ENCODE assay signal across 19 cellular contexts in genomic region chr1:93353286-93353685, GRCh38. TPM values are rescaled to one million over a fixed set of nuclear protein-coding genes. Genes with fewer than 3 reads are reported as not detected.
DNase-seq lines count a peak whose midpoint lies in the region; ATAC-seq and TF ChIP-seq lines count a peak whose summit lies in the region.
"Had no signal": no experiment of that assay in that cellular context is flagged by ENCODE, and none has a peak within 500 bp of the region (broad histone marks: within the 10 kb centered on the region; RNA-seq: fewer than 3 reads in every experiment).

No MANE protein-coding gene starts in this region.

- no peak for TF ChIP-seq CTCF in VCaP (conservative IDR thresholded peaks at IDR 0.05)
- no peak for TF ChIP-seq CTCF in fibroblast of pulmonary artery (IDR thresholded peaks at IDR 0.05; ENCODE audit: low read length, missing control alignments)
- no peak for TF ChIP-seq CTCF in thyroid gland (IDR thresholded peaks at IDR 0.05)

- H3K27ac ChIP-seq in VCaP (peak overlapping the region; percentile 1), thyroid gland (peak overlapping the region in 2 of 3 donors; percentile 37 to 47)
- H3K27ac ChIP-seq: HL-60 had no signal

- H3K9me3 Mint-ChIP-seq in activated naive CD4-positive, alpha-beta T cell treated with anti-CD3 and anti-CD28 coated beads, Interleukin-2, amount 50 U/mL, for 24 hours, result no peaks in the 10 kb centered on the region

- H3K4me3 ChIP-seq in fibroblast of pulmonary artery (replicated peaks; ENCODE audit: low read depth, low read length) (no peak overlapping the region), thyroid gland (replicated peaks in 1 of 3) (no peak overlapping the region)
- H3K4me3 ChIP-seq: gastrocnemius medialis, mucosa of descending colon had no signal

- H3K4me1 Mint-ChIP-seq in activated naive CD4-positive, alpha-beta T cell treated with anti-CD3 and anti-CD28 coated beads, Interleukin-2, amount 50 U/mL, for 24 hours, result peaks cover 65% of the 10 kb centered on the region

- intact Hi-C loops in thyroid gland (cut with DNase I), result no loop called here

- TF ChIP-seq POLR2A in thyroid gland (IDR thresholded peaks at IDR 0.05), result no peak

- H3K36me3 Mint-ChIP-seq in activated naive CD4-positive, alpha-beta T cell treated with anti-CD3 and anti-CD28 coated beads, Interleukin-2, amount 50 U/mL, for 24 hours, result peaks cover 21% of the 10 kb centered on the region

- no peak for DNase-seq in activated naive CD4-positive, alpha-beta T cell treated with anti-CD3 and anti-CD28 coated beads, Interleukin-2, amount 50 U/mL, for 16 hours
- DNase-seq in fibroblast of pulmonary artery (ENCODE audit: low read depth) (peak; percentile 36), thyroid gland (no peak), NCI-H2107 (lab: John Stamatoyannopoulos, UW) (no peak)
- DNase-seq: AML-193, cortex of kidney, DMS79 treated with DMSO at 0.1 percent for 48 hours, gastrocnemius medialis, mucosa of descending colon, NCI-H2029, NCI-H82, T1000 had no signal

- no peaks in the 10 kb centered on the region for H3K9me3 ChIP-seq in thyroid gland
- H3K9me3 ChIP-seq: gastrocnemius medialis, mucosa of descending colon had no signal

- no peaks in the 10 kb centered on the region for H3K27me3 Mint-ChIP-seq in activated naive CD4-positive, alpha-beta T cell treated with anti-CD3 and anti-CD28 coated beads, Interleukin-2, amount 50 U/mL, for 24 hours
- H3K27me3 Mint-ChIP-seq: progenitor cell of endocrine pancreas had no signal

- 43 to 77% methylated on average over 1 of the region's 1 CpG for WGBS in thyroid gland, 2 donors

- H3K4me1 ChIP-seq in thyroid gland, result peaks cover 22 to 30% of the 10 kb centered on the region in 2 donors

- H3K27me3 ChIP-seq in thyroid gland, result no peaks in the 10 kb centered on the region
- H3K27me3 ChIP-seq: gastrocnemius medialis had no signal

- no peak for ATAC-seq in HG02610 (IDR thresholded peaks at IDR 0.05; ENCODE audit: unreplicated experiment)
- ATAC-seq in GM18861 (IDR thresholded peaks at IDR 0.05; ENCODE audit: unreplicated experiment), result no peak
- ATAC-seq: gastrocnemius medialis, mucosa of descending colon, Right ventricle myocardium inferior had no signal

- peak overlapping the region; percentile 11 for H3K4me3 Mint-ChIP-seq in activated naive CD4-positive, alpha-beta T cell treated with anti-CD3 and anti-CD28 coated beads, Interleukin-2, amount 50 U/mL, for 24 hours

- H3K36me3 ChIP-seq in thyroid gland, result peaks cover 0 to 8% of the 10 kb centered on the region in 2 donors

- H3K27ac Mint-ChIP-seq in activated naive CD4-positive, alpha-beta T cell treated with anti-CD3 and anti-CD28 coated beads, Interleukin-2, amount 50 U/mL, for 24 hours, result no peak overlapping the region
- H3K27ac Mint-ChIP-seq: progenitor cell of endocrine pancreas had no signal

RNA-seq across cellular contexts. Expression of gene DR1, which starts 7.6 kb away (rescaled TPM):
- total RNA-seq in thyroid gland, result 10 to 100 TPM; 31.2 to 47.4 (median 34.1) TPM
